ENCODE assay signal across 8 cellular contexts in genomic region chr1:32107742-32108661, GRCh38. TPM values are rescaled to one million over a fixed set of nuclear protein-coding genes. Genes with fewer than 3 reads are reported as not detected.
DNase-seq lines count a peak whose midpoint lies in the region; ATAC-seq, FAIRE-seq and TF ChIP-seq lines count a peak whose summit lies in the region.

Gene KPNA6, plus strand, starts transcription at chr1:32108056. Its CDS starts 75 bp downstream, at chr1:32108131.

- WGBS in smooth muscle cell (ENCODE audit: low lambda C conversion rate), result under 1% methylated on average over 44 of the region's 45 CpGs

- peak within 1 kb of the TSS; percentile 92 for H3K4me2 ChIP-seq in smooth muscle cell

- H3K36me3 ChIP-seq in bronchial epithelial cell (ENCODE audit: control insufficient read depth, insufficient read depth, low read length), result no peaks in the 10 kb centered on the region
- no peaks in the 10 kb centered on the region for H3K36me3 ChIP-seq in smooth muscle cell (ENCODE audit: low read depth)

- FAIRE-seq in A204.1 (lab: Jason Lieb, UNC), result peak; percentile 84
- no peak for FAIRE-seq in bronchial epithelial cell (lab: Jason Lieb, UNC)

- peak within 1 kb of the TSS; percentile 54 for H2AFZ ChIP-seq in smooth muscle cell (ENCODE audit: low read depth)

- peak within 1 kb of the TSS; percentile 82 for H3K27ac ChIP-seq in smooth muscle cell (ENCODE audit: low read depth)

- H3K4me1 ChIP-seq in smooth muscle cell (ENCODE audit: low read depth), result peaks cover 3% of the 10 kb centered on the region

- no peaks in the 10 kb centered on the region for H3K9me3 Mint-ChIP-seq in WTC11

- POLR2A ChIA-PET in WTC11 (lab: Charles Lee), result interaction anchor here (0.6 to 2.6 kb wide), 14 partner anchors 10 to 811 kb away, joined by 3 to 34 read pairs (median 4); partner anchors contain the start of genes BSDC1, CCDC28B, PTP4A2 and SNRNP40

- peak within 1 kb of the TSS; percentile 93 for H3K9ac ChIP-seq in smooth muscle cell (ENCODE audit: low read depth)

- H3K36me3 Mint-ChIP-seq in WTC11, result no peaks in the 10 kb centered on the region

- CTCF ChIA-PET in WTC11 (lab: Charles Lee), result interaction anchor here (0.6 to 2.9 kb wide), 23 partner anchors 8 to 392 kb away, joined by 3 to 42 read pairs (median 4); partner anchors contain the start of genes PTP4A2, TMEM39B and TXLNA

- DNase-seq in NCI-H345 (lab: John Stamatoyannopoulos, UW), result peak; percentile 95
- peak; percentile 90 for DNase-seq in WTC11 (ENCODE audit: low spot score)
- peak; percentile 94 for DNase-seq in bronchial epithelial cell (ENCODE audit: low read depth)
- DNase-seq in iPS-NIHi7 (ENCODE audit: extremely low spot score), result peak; percentile 79
- peak; percentile 46 for DNase-seq in smooth muscle cell (lab: John Stamatoyannopoulos, UW; ENCODE audit: unreplicated experiment)

- TF ChIP-seq CTCF in WTC11 (IDR thresholded peaks at IDR 0.05) (no peak), bronchial epithelial cell (IDR thresholded peaks at IDR 0.05; ENCODE audit: insufficient read depth, low read length, severe bottlenecking) (peak; percentile 5), smooth muscle cell (IDR thresholded peaks at IDR 0.05; ENCODE audit: borderline replicate concordance, insufficient read depth, poor library complexity, severe bottlenecking) (no peak)

- H3K79me2 ChIP-seq in smooth muscle cell (ENCODE audit: low read depth), result peaks cover 48% of the 10 kb centered on the region

- peak; percentile 42 for ATAC-seq in GM18858 (IDR thresholded peaks at IDR 0.05; ENCODE audit: unreplicated experiment)
- ATAC-seq in HG03159 (IDR thresholded peaks at IDR 0.05; ENCODE audit: unreplicated experiment), result peak; percentile 68
- ATAC-seq in WTC11, result peak; percentile 77

- no peaks in the 10 kb centered on the region for H3K27me3 ChIP-seq in bronchial epithelial cell (ENCODE audit: control insufficient read depth, insufficient read depth, low read length)
- no peaks in the 10 kb centered on the region for H3K27me3 ChIP-seq in smooth muscle cell (ENCODE audit: low read depth)

- peaks cover 47% of the 10 kb centered on the region for H4K20me1 ChIP-seq in smooth muscle cell (ENCODE audit: low read depth)

- H3K27ac Mint-ChIP-seq in WTC11, result peak within 1 kb of the TSS; percentile 99

- no peaks in the 10 kb centered on the region for H3K27me3 Mint-ChIP-seq in WTC11 (ENCODE audit: low read depth)

- H3K4me3 Mint-ChIP-seq in WTC11, result peak within 1 kb of the TSS; percentile 99

- H3K4me3 ChIP-seq in bronchial epithelial cell (ENCODE audit: low read depth, low read length) (peak within 1 kb of the TSS; percentile 77), smooth muscle cell (peak within 1 kb of the TSS; percentile 72)

- no peaks in the 10 kb centered on the region for H3F3A ChIP-seq in smooth muscle cell (ENCODE audit: low read depth)

- H3K4me1 Mint-ChIP-seq in WTC11, result peaks cover 17% of the 10 kb centered on the region

- no peaks in the 10 kb centered on the region for H3K9me3 ChIP-seq in smooth muscle cell (replicated peaks; ENCODE audit: low read depth)

TF ChIP-seq in WTC11, 78 proteins besides CTCF, POLR2A, EP300 and RAD21 (continues in another document):
- TF ChIP-seq TEAD1 (CRISPR knock-in tag; IDR thresholded peaks at IDR 0.05) (peak; percentile 37; the same call in 1 of the 2 replicates), FOXJ3 (CRISPR knock-in tag; IDR thresholded peaks at IDR 0.05; ENCODE audit: borderline replicate concordance) (no peak), FOXK1 (CRISPR knock-in tag; IDR thresholded peaks at IDR 0.05) (peak; percentile 70), ZNF138 (CRISPR knock-in tag; conservative IDR thresholded peaks at IDR 0.05) (no peak), ZNF396 (CRISPR knock-in tag; IDR thresholded peaks at IDR 0.05; ENCODE audit: borderline replicate concordance) (no peak), IRF1 (CRISPR knock-in tag; IDR thresholded peaks at IDR 0.05) (0 out of 2 replicates have a peak, but pooled peaks have one; percentile 39), ATF1 (CRISPR knock-in tag; IDR thresholded peaks at IDR 0.05) (peak; percentile 69; the same call in 1 of the 2 replicates), ZNF425 (CRISPR knock-in tag; conservative IDR thresholded peaks at IDR 0.05) (no peak), CREM (CRISPR knock-in tag; IDR thresholded peaks at IDR 0.05) (peak; percentile 80; the same call in 1 of the 2 replicates), AR (CRISPR knock-in tag; IDR thresholded peaks at IDR 0.05) (no peak), ATF6 (CRISPR knock-in tag; IDR thresholded peaks at IDR 0.05) (no peak), ATF2 (CRISPR knock-in tag; IDR thresholded peaks at IDR 0.05; ENCODE audit: borderline replicate concordance, low read depth) (no peak), JUN (CRISPR knock-in tag; IDR thresholded peaks at IDR 0.05) (0 out of 2 replicates have a peak, but pooled peaks have one; percentile 19)

RNA-seq across cellular contexts. Expression of gene KPNA6, which starts in this region (rescaled TPM):
- total RNA-seq in WTC11 (2021), result 91.2 to 104 TPM (median 94.0 TPM) in 3 replicates
- 24.2 and 31.1 TPM in 2 replicates for total RNA-seq in bronchial epithelial cell
- total RNA-seq in smooth muscle cell, result 35.8 and 40.9 TPM in 2 replicates
- 22.3 and 29.1 TPM in 2 replicates for polyA plus RNA-seq in smooth muscle cell

Comparison
In these comparisons a context has a peak if more than half of its experiments do, and no peak if none do; other contexts are left out.
1. Peak in every context shown above with its lines: DNase-seq, ATAC-seq, H3K4me3 ChIP-seq and H3K27ac ChIP-seq.